27 cellular contexts compared by ENCODE assay signal in genomic region chr14:79248771-79249170, GRCh38.
"Had no signal": no experiment of that assay in that cellular context is flagged by ENCODE, and none has a peak within 500 bp of the region (broad histone marks: within the 10 kb centered on the region; RNA-seq: fewer than 3 reads in every experiment).

No MANE protein-coding gene starts in this region.

- DNase-seq: activated B cell treated with CpG ODN at 0.5 μM for 24 hours; activated CD4-positive, alpha-beta T cell treated with anti-CD3 and anti-CD28 coated beads, Interleukin-2, amount 50 U/mL, for 1 hour; activated CD8-positive, alpha-beta T cell treated with anti-CD3 and anti-CD28 coated beads for 36 hours; activated gamma-delta T cell treated with Interleukin-2 at 50 U/mL for 16 hours; activated naive CD4-positive, alpha-beta T cell treated with anti-CD3 and anti-CD28 coated beads, Interleukin-2, amount 50 U/mL, for 16 hours; activated T-cell treated with anti-CD3 and anti-CD28 coated beads, Interleukin-2, amount 50 U/mL, for 4 hours; amniotic stem cell; brain microvascular endothelial cell; endodermal cell; foreskin keratinocyte; heart left ventricle; hypothalamus; immature natural killer cell; kidney; left colon; naive thymus-derived CD4-positive, alpha-beta T cell; nucleus accumbens; pancreas; stimulated activated CD4-positive, alpha-beta T cell treated with anti-CD3 and anti-CD28 coated beads, Interleukin-1b, Interleukin-23, amount 100 ng/mL, for 48 hours; stimulated activated CD4-positive, alpha-beta T cell treated with anti-CD3 and anti-CD28 coated beads, Interleukin-4, amount 100 ng/mL, for 4 hours; stimulated activated CD8-positive, alpha-beta memory T cell treated with anti-CD3 and anti-CD28 coated beads, Interleukin-4, amount 100 ng/mL, for 48 hours; stimulated activated naive CD8-positive, alpha-beta T cell treated with anti-CD3 and anti-CD28 coated beads, Interleukin-15, amount 100 ng/mL, for 72 hours; substantia nigra; upper lobe of left lung had no signal

- H3K4me3 ChIP-seq: heart left ventricle, pancreas, right atrium auricular region, smooth muscle cell, upper lobe of left lung, vagina had no signal

- H3K9me3 ChIP-seq: heart left ventricle, pancreas, right atrium auricular region, upper lobe of left lung, vagina had no signal

- H3K27ac ChIP-seq: brain microvascular endothelial cell, foreskin keratinocyte, heart left ventricle, pancreas, right atrium auricular region, upper lobe of left lung, vagina had no signal

- H3K4me1 ChIP-seq: foreskin keratinocyte, pancreas, right atrium auricular region, upper lobe of left lung, vagina had no signal

- H3K27me3 ChIP-seq: brain microvascular endothelial cell, foreskin keratinocyte, heart left ventricle, pancreas, right atrium auricular region, upper lobe of left lung, vagina had no signal

- H3K36me3 ChIP-seq: brain microvascular endothelial cell, heart left ventricle, pancreas, right atrium auricular region, upper lobe of left lung, vagina had no signal
